13 cellular contexts compared by ENCODE assay signal in the genomic region with DNA sequence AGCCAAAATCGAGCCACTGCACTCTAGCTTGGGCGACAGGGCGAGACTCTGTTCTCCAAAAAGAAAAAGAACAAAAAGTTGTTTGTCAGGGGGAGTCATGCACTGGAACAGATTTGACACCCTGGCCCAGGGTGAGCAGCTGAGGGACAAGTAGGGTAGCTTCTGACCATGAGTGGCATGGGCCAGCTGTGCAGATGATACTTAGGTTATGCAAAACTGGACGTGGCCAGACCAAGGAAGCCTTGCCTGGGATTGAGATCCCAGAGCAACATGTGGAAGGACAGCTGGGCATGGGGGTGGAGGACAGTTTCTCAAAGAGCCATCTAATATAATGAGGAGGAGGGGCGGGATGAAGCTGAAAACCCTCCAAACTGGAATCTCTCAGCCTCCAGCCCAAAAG.
"Had no signal": no experiment of that assay in that cellular context is flagged by ENCODE, and none has a peak within 500 bp of the region (broad histone marks: within the 10 kb centered on the region; RNA-seq: fewer than 3 reads in every experiment).

No MANE protein-coding gene starts in this region.

- H3K27me3 ChIP-seq: breast epithelium, esophagus squamous epithelium, pancreas, tibial nerve, vagina had no signal

- H3K27ac ChIP-seq: breast epithelium, esophagus squamous epithelium, pancreas, tibial nerve, vagina had no signal

- H3K27me3 Mint-ChIP-seq: memory B cell had no signal

- H3K36me3 ChIP-seq: breast epithelium, vagina had no signal

- H3K27ac Mint-ChIP-seq: memory B cell had no signal

- ATAC-seq: left lobe of liver, pancreas had no signal

- H3K4me3 ChIP-seq: breast epithelium, esophagus squamous epithelium, pancreas, tibial nerve, vagina had no signal

- H3K4me3 Mint-ChIP-seq: memory B cell had no signal

- H3K9me3 ChIP-seq: breast epithelium, esophagus squamous epithelium, pancreas, tibial nerve, vagina had no signal

- DNase-seq: activated CD4-positive, alpha-beta T cell treated with anti-CD3 and anti-CD28 coated beads, Interleukin-2, amount 50 U/mL, for 48 hours; activated CD4-positive, CD25-positive, alpha-beta regulatory T cell; aorta; esophagus squamous epithelium; head of caudate nucleus; islet precursor cell; pancreas; small intestine had no signal
